Comparison of ENCODE assay signal across 10 cellular contexts in the genomic region with DNA sequence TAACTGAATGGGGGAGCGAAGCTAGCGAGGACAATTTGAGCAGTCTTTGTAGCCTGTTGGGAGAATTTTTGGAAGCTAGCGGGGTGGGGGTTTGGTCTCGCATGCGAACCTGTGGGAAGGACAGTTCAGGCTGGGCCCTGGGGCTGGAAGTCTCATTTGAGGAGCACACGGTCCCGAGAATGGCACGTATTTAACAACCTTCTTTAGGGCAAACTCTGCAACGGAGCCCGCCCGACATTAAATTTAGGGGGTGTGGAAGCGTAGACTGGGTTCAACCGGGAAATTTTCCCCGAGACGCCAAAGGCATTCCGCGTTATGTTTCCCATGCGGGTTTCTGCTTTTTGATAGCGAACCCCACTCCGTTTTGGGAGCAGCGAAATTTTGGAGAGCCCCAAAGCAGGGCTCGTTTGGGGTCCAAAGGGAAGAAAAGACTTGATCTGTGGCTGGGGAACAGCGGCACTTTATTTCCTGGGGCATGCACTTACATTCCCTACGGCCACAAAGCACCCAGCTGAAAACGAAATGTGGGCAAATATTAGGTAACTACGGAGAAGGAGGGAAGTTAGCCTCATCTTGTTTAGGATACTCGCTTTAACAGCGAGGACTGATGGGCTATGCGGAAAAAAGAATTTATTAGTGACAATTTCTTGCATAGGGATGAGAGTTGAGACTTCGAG. TPM values are rescaled to one million over a fixed set of nuclear protein-coding genes. Genes with fewer than 3 reads are reported as not detected.
DNase-seq lines count a peak whose midpoint lies in the region; TF ChIP-seq lines count a peak whose summit lies in the region.
"Had no signal": no experiment of that assay in that cellular context is flagged by ENCODE, and none has a peak within 500 bp of the region (broad histone marks: within the 10 kb centered on the region; RNA-seq: fewer than 3 reads in every experiment).

No MANE protein-coding gene starts in this region.

- H3K9me3 ChIP-seq in mesenchymal stem cell (ENCODE audit: control insufficient read depth, low read length): no peaks in the 10 kb centered on the region
- H3K9me3 ChIP-seq in suprapubic skin: no peaks in the 10 kb centered on the region
- H3K9me3 ChIP-seq: A549 had no signal

- H4K91ac ChIP-seq in mesenchymal stem cell (ENCODE audit: low read length): no peak overlapping the region

- H2BK15ac ChIP-seq in mesenchymal stem cell (ENCODE audit: low read depth, poor library complexity, severe bottlenecking): no peak overlapping the region

- H3K9ac ChIP-seq in mesenchymal stem cell (ENCODE audit: low read length): peak overlapping the region; percentile 41

- DNase-seq in NCI-H2227 (lab: John Stamatoyannopoulos, UW; ENCODE audit: unreplicated experiment) (peak; percentile 25), NCI-H2227 treated with DMSO at 0.1 percent for 48 hours (lab: John Stamatoyannopoulos, UW) (no peak), coronary artery (ENCODE audit: low spot score) (no peak), mesenchymal stem cell (peak; percentile 46), suprapubic skin (ENCODE audit: low spot score in 2 of 2) (no peak), NAMALWA (ENCODE audit: low spot score) (no peak), NOMO-1 treated with DMSO at 0.1 percent for 48 hours (lab: John Stamatoyannopoulos, UW; ENCODE audit: unreplicated experiment) (no peak)
- DNase-seq in activated CD4-positive, alpha-beta T cell treated with anti-CD3 and anti-CD28 coated beads, Interleukin-2, amount 50 U/mL, for 4 hours: no peak
- DNase-seq: activated CD4-positive, alpha-beta memory T cell treated with anti-CD3 and anti-CD28 coated beads for 36 hours had no signal

- H3K14ac ChIP-seq in mesenchymal stem cell (ENCODE audit: low read length in 2 of 2): no peak overlapping the region

- no peak for TF ChIP-seq CTCF in coronary artery (IDR thresholded peaks at IDR 0.05)
- no peak for TF ChIP-seq CTCF in suprapubic skin (IDR thresholded peaks at IDR 0.05)

- H3K27ac ChIP-seq in coronary artery (peak overlapping the region; percentile 92 to 93), mesenchymal stem cell (ENCODE audit: low read length, poor library complexity, severe bottlenecking) (no peak overlapping the region), suprapubic skin (peak overlapping the region; percentile 88)

- 2% methylated on average over 30 of the region's 30 CpGs for WGBS in mesenchymal stem cell
- 27% methylated on average over 30 of the region's 30 CpGs for WGBS in suprapubic skin

- H3K4me2 ChIP-seq in mesenchymal stem cell (ENCODE audit: low read length, poor library complexity, severe bottlenecking): peak overlapping the region; percentile 93

- H3K18ac ChIP-seq in mesenchymal stem cell (ENCODE audit: low read depth in 1 of 2, low read length in 2 of 2): no peak overlapping the region

- no peaks in the 10 kb centered on the region for H3K79me1 ChIP-seq in mesenchymal stem cell (replicated peaks; ENCODE audit: low read length, poor library complexity, severe bottlenecking)

- no peak overlapping the region for H2AFZ ChIP-seq in mesenchymal stem cell (ENCODE audit: low read depth, low read length)

- no peak for TF ChIP-seq EP300 in suprapubic skin (IDR thresholded peaks at IDR 0.05)

- TF ChIP-seq POLR2A in suprapubic skin (IDR thresholded peaks at IDR 0.05): no peak

- H3K36me3 ChIP-seq in mesenchymal stem cell (ENCODE audit: control insufficient read depth in 1 of 2, insufficient read depth in 2 of 2, low read depth in 1 of 2, low read length in 2 of 2): no peaks in the 10 kb centered on the region
- no peaks in the 10 kb centered on the region for H3K36me3 ChIP-seq in suprapubic skin

- no peak overlapping the region for H3K4ac ChIP-seq in mesenchymal stem cell (ENCODE audit: low read depth in 1 of 2, low read length in 2 of 2)

- peak overlapping the region in 1 of 2 experiments; percentile 26 for H3K23ac ChIP-seq in mesenchymal stem cell (ENCODE audit: low read length in 2 of 2)

- H3K4me1 ChIP-seq in mesenchymal stem cell (ENCODE audit: control insufficient read depth, insufficient read depth, low read depth, low read length) (peaks cover 35% of the 10 kb centered on the region), suprapubic skin (peaks cover 79% of the 10 kb centered on the region)

- H3K27me3 ChIP-seq in mesenchymal stem cell (ENCODE audit: control insufficient read depth in 1 of 2, insufficient read depth in 1 of 2, low read length in 2 of 2): peaks cover 76 to 93% of the 10 kb centered on the region in 2 experiments
- H3K27me3 ChIP-seq in suprapubic skin: peaks cover 17% of the 10 kb centered on the region

- H3K4me3 ChIP-seq in coronary artery: peak overlapping the region; percentile 74
- H3K4me3 ChIP-seq in mesenchymal stem cell (ENCODE audit: insufficient read depth in 1 of 2, low read depth in 1 of 2, low read length in 2 of 2): peak overlapping the region in 1 of 2 experiments; percentile 73
- H3K4me3 ChIP-seq in suprapubic skin: peak overlapping the region; percentile 61

- no peak overlapping the region for H2BK5ac ChIP-seq in mesenchymal stem cell (ENCODE audit: low read depth, low read length, poor library complexity, severe bottlenecking)

- no peak overlapping the region for H2BK120ac ChIP-seq in mesenchymal stem cell (ENCODE audit: low read depth, low read length)

- no peak overlapping the region for H4K8ac ChIP-seq in mesenchymal stem cell (ENCODE audit: low read length)

- H2BK12ac ChIP-seq in mesenchymal stem cell (ENCODE audit: low read length in 2 of 2): no peak overlapping the region

- H2AK5ac ChIP-seq in mesenchymal stem cell (ENCODE audit: low read length, severe bottlenecking): no peak overlapping the region

RNA-seq across cellular contexts. Expression of a gene that starts 35.3 kb away (rescaled TPM):
- 1.2 TPM for polyA plus RNA-seq in mesenchymal stem cell (2013, experiment 1 of 2)
- 0.78 TPM for polyA plus RNA-seq in mesenchymal stem cell (2013, experiment 2 of 2)
- total RNA-seq in suprapubic skin: 100 to 1,000 TPM in 2 of 4 donors, 10 to 100 TPM in 2; 90.4 to 204 (median 112) TPM
- total RNA-seq: activated CD4-positive, alpha-beta memory T cell treated with anti-CD3 and anti-CD28 coated beads for 36 hours had no signal

Comparison
In these comparisons a context has a peak if more than half of its experiments do, and no peak if none do; other contexts are left out.
1. DNase-seq: peak in NCI-H2227 (single experiment) and mesenchymal stem cell (single experiment); none in NCI-H2227 treated with DMSO at 0.1 percent for 48 hours (single experiment), coronary artery (single experiment), suprapubic skin (0 of 2), NAMALWA (single experiment), NOMO-1 treated with DMSO at 0.1 percent for 48 hours (single experiment) and activated CD4-positive, alpha-beta T cell treated with anti-CD3 and anti-CD28 coated beads, Interleukin-2, amount 50 U/mL, for 4 hours (0 of 2).